In the genomic region with DNA sequence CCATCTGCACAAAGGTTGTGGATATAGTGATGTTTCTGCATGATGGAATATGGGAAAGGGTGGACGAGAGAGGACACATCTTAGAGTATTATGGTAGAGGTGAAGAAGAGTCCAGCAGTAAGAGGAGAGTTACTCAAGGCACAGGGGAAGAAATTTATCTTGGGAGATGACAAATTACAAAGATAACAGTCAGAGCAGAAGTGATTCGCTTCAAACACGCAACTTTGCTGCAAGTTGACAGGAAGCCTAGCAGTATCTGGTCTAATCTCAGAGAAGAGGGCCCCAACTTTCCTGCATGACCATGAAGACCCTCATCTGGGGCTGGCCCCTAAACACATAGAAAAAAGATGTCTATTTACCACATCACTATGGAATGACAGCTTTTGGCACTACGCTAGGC, we compare ENCODE assay signal across 38 cellular contexts. TPM values are rescaled to one million over a fixed set of nuclear protein-coding genes. Genes with fewer than 3 reads are reported as not detected.
"Had no signal": no experiment of that assay in that cellular context is flagged by ENCODE, and none has a peak within 500 bp of the region (broad histone marks: within the 10 kb centered on the region; RNA-seq: fewer than 3 reads in every experiment).

No MANE protein-coding gene starts in this region.

- H3K27me3 Mint-ChIP-seq: activated B cell treated with CpG ODN at 0.5 μM for 24 hours had no signal

- H3K36me3 Mint-ChIP-seq: activated naive CD8-positive, alpha-beta T cell treated with anti-CD3 and anti-CD28 coated beads for 36 hours; T-cell had no signal

- H3K4me3 Mint-ChIP-seq: activated B cell treated with CpG ODN at 0.5 μM for 24 hours; activated CD4-positive, alpha-beta memory T cell treated with anti-CD3 and anti-CD28 coated beads, Interleukin-2, amount 10 ng/mL, durations not matched to agents 7 days and 5 days; activated CD8-positive, alpha-beta memory T cell treated with anti-CD3 and anti-CD28 coated beads, Interleukin-2, amount 10 ng/mL, durations not matched to agents 7 days and 5 days; activated naive CD8-positive, alpha-beta T cell treated with anti-CD3 and anti-CD28 coated beads for 36 hours; activated T-helper 17 cell treated with anti-CD3 and anti-CD28 coated beads, Interleukin-2, amount 50 U/mL, for 72 hours; central memory CD8-positive, alpha-beta T cell had no signal

- H3K27ac Mint-ChIP-seq: activated CD4-positive, alpha-beta memory T cell treated with anti-CD3 and anti-CD28 coated beads, Interleukin-2, amount 10 ng/mL, durations not matched to agents 7 days and 5 days; activated CD8-positive, alpha-beta memory T cell treated with anti-CD3 and anti-CD28 coated beads, Interleukin-2, amount 10 ng/mL, durations not matched to agents 7 days and 5 days; activated naive CD8-positive, alpha-beta T cell treated with anti-CD3 and anti-CD28 coated beads for 36 hours; activated T-helper 17 cell treated with anti-CD3 and anti-CD28 coated beads, Interleukin-2, amount 50 U/mL, for 72 hours; T-cell had no signal

- H3K27me3 ChIP-seq: ascending aorta, Peyer's patch had no signal

- H3K27ac ChIP-seq: ascending aorta, cardiac muscle cell, Peyer's patch, VCaP had no signal

- H3K36me3 ChIP-seq: ascending aorta, cardiac muscle cell, Peyer's patch had no signal

- DNase-seq: activated B cell treated with CpG ODN at 0.5 μM for 24 hours; activated CD4-positive, alpha-beta memory T cell treated with anti-CD3 and anti-CD28 coated beads, Interleukin-2, amount 10 ng/mL, durations not matched to agents 7 days and 5 days; activated CD4-positive, alpha-beta T cell treated with anti-CD3 and anti-CD28 coated beads for 48 hours; activated CD4-positive, CD25-positive, alpha-beta regulatory T cell treated with anti-CD3 and anti-CD28 coated beads, Interleukin-2, amount 50 U/mL, for 72 hours; activated CD8-positive, alpha-beta memory T cell treated with anti-CD3 and anti-CD28 coated beads for 24 hours; activated CD8-positive, alpha-beta memory T cell treated with anti-CD3 and anti-CD28 coated beads, Interleukin-2, amount 10 ng/mL, durations not matched to agents 7 days and 5 days; activated CD8-positive, alpha-beta memory T cell treated with anti-CD3 and anti-CD28 coated beads, Interleukin-2, amount 50 U/mL, for 48 hours; activated effector memory CD4-positive, alpha-beta T cell treated with anti-CD3 and anti-CD28 coated beads, Interleukin-2, amount 50 U/mL, for 16 hours; activated naive CD4-positive, alpha-beta T cell; activated naive CD4-positive, alpha-beta T cell treated with anti-CD3 and anti-CD28 coated beads, Interleukin-2, amount 50 U/mL, for 16 hours; activated naive CD8-positive, alpha-beta T cell treated with anti-CD3 and anti-CD28 coated beads for 36 hours; activated T-cell treated with anti-CD3 and anti-CD28 coated beads, Interleukin-2, amount 50 U/mL, for 48 hours; amygdala; Karpas-422; KBM-7; NCI-H1105 treated with DMSO at 0.1 percent for 48 hours; NCI-H1436; NCI-H1694; NCI-H1930; NCI-H2081 treated with DMSO at 0.1 percent for 48 hours; NCI-H345; NCI-H524 treated with DMSO at 0.1 percent for 48 hours; PC-3; Peyer's patch; RPMI8226; SIG-M5; T-cell; T1000 had no signal

- H3K9me3 Mint-ChIP-seq: activated B cell treated with CpG ODN at 0.5 μM for 24 hours; activated CD4-positive, alpha-beta memory T cell treated with anti-CD3 and anti-CD28 coated beads, Interleukin-2, amount 10 ng/mL, durations not matched to agents 7 days and 5 days; activated naive CD8-positive, alpha-beta T cell treated with anti-CD3 and anti-CD28 coated beads for 36 hours; activated T-helper 17 cell treated with anti-CD3 and anti-CD28 coated beads, Interleukin-2, amount 50 U/mL, for 72 hours; central memory CD8-positive, alpha-beta T cell; T-cell had no signal

- ATAC-seq: activated CD8-positive, alpha-beta memory T cell treated with anti-CD3 and anti-CD28 coated beads, Interleukin-2, amount 10 ng/mL, durations not matched to agents 7 days and 5 days; activated T-helper 17 cell treated with anti-CD3 and anti-CD28 coated beads, Interleukin-2, amount 50 U/mL, for 72 hours; PC-3; Right ventricle myocardium inferior; SK-N-SH treated with all-trans-retinoic acid at 6 μM for 48 hours; T-cell had no signal

- H3K9me3 ChIP-seq: ascending aorta, Peyer's patch had no signal

- H3K4me3 ChIP-seq: ascending aorta, cardiac muscle cell, Peyer's patch had no signal

- H3K4me1 ChIP-seq: Peyer's patch had no signal

RNA-seq across cellular contexts. Expression of a gene that starts 1.2 kb away (rescaled TPM):
- total RNA-seq: ascending aorta, cardiac muscle cell, MCF 10A, PC-3 had no signal

RNA-seq across cellular contexts. Expression of a gene that starts 51.5 kb away (rescaled TPM):
- total RNA-seq: activated B cell treated with CpG ODN at 0.5 μM for 24 hours; activated CD4-positive, alpha-beta memory T cell treated with anti-CD3 and anti-CD28 coated beads, Interleukin-2, amount 10 ng/mL, durations not matched to agents 7 days and 5 days; activated CD8-positive, alpha-beta memory T cell treated with anti-CD3 and anti-CD28 coated beads, Interleukin-2, amount 10 ng/mL, durations not matched to agents 7 days and 5 days; activated naive CD8-positive, alpha-beta T cell treated with anti-CD3 and anti-CD28 coated beads for 36 hours; activated T-helper 17 cell treated with anti-CD3 and anti-CD28 coated beads, Interleukin-2, amount 50 U/mL, for 72 hours; cardiac muscle cell; MCF 10A; PC-3; SK-MEL-5; T-cell; T-helper 2 cell treated with Interferon-gamma antibody and Interleukin-4, amounts not matched to agents 100 ng/mL and 5 ng/mL, for 36 hours had no signal
- polyA plus RNA-seq: cardiac muscle cell had no signal
